In the genomic region with DNA sequence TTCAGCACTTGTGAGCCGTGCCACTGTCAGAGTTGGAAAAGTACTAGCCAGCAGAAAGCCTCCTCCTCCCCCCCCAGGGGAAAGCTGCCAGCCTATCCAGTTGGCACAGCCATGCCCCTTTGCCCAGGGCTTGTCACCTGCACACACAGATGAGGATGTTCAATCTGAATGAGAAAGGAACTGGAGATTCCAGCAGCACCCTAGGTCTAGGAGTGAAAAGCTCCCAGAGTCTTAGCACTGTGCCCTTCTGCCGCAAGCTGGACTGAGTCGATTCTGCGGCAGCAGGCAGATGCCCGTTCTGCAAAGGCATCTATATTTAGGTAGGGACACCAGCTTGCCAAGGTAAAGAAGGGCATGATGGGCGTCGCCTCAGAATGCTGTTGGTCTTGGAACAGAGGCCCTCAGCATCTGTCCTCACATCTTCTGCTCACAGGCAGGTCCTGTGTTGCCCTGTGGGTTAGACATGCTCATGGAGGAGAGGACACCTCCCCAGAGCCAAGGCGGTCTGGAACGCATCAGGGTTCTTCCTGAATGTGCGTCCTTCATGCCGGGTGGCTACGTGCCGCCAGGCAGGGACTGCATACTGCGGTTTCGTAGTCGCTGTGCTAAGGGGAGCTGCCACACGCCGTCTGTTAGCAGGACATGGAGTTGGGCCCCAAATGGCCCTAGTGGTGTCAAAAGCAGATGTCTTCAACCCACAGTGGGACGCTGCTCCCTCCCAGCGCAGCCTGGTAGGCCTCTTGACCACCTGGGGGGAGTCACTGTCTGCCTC, we compare ENCODE assay signal across 18 cellular contexts.
DNase-seq lines count a peak whose midpoint lies in the region; ATAC-seq, FAIRE-seq and TF ChIP-seq lines count a peak whose summit lies in the region.
"Had no signal": no experiment of that assay in that cellular context is flagged by ENCODE, and none has a peak within 500 bp of the region (broad histone marks: within the 10 kb centered on the region; RNA-seq: fewer than 3 reads in every experiment).

No MANE protein-coding gene starts in this region.

- FAIRE-seq in keratinocyte (lab: Jason Lieb, UNC) (peak; percentile 23), RCC 7860 (lab: Jason Lieb, UNC) (no peak)
- FAIRE-seq: islet of Langerhans had no signal

- no peaks in the 10 kb centered on the region for H3K36me3 ChIP-seq in H7 (replicated peaks; ENCODE audit: control insufficient read depth, insufficient read depth, low read length)
- H3K36me3 ChIP-seq in keratinocyte (ENCODE audit: control insufficient read depth in 2 of 2, extremely low read depth in 1 of 2, insufficient read depth in 2 of 2, low read length in 2 of 2) = no peaks in the 10 kb centered on the region
- no peaks in the 10 kb centered on the region for H3K36me3 ChIP-seq in MM.1S (replicated peaks; ENCODE audit: insufficient read depth, low read length)
- H3K36me3 ChIP-seq: tibial nerve had no signal

- H4K20me1 ChIP-seq in keratinocyte (ENCODE audit: control insufficient read depth, extremely low read depth, insufficient read depth, low read length) (no peaks in the 10 kb centered on the region), MM.1S (ENCODE audit: insufficient read depth, low read length) (no peaks in the 10 kb centered on the region)

- no peak for TF ChIP-seq POLR2A in erythroblast (IDR thresholded peaks at IDR 0.05; ENCODE audit: low read length)

- H3K27me3 ChIP-seq in H7 (ENCODE audit: control insufficient read depth, insufficient read depth, low read length) (no peaks in the 10 kb centered on the region), keratinocyte (ENCODE audit: control insufficient read depth, extremely low read depth, insufficient read depth, low read length) (no peaks in the 10 kb centered on the region), MM.1S (replicated peaks; ENCODE audit: insufficient read depth, low read length) (no peaks in the 10 kb centered on the region)
- H3K27me3 ChIP-seq: tibial nerve had no signal

- dilution Hi-C loops in keratinocyte (cut with MboI; ENCODE audit: extremely low pct_ligation_motif_present, low sequenced_read_pairs) = no loop called here

- H3K4me2 ChIP-seq in keratinocyte (ENCODE audit: control insufficient read depth, extremely low read depth, insufficient read depth, low read depth, low read length) = no peak overlapping the region
- H3K4me2 ChIP-seq in MM.1S (ENCODE audit: low read depth, low read length) = no peak overlapping the region
- H3K4me2 ChIP-seq: KMS-11 had no signal

- H3K27ac ChIP-seq in angular gyrus (ENCODE audit: low read depth, low read length) = peak overlapping the region; percentile 14
- H3K27ac ChIP-seq in keratinocyte (ENCODE audit: control insufficient read depth, insufficient read depth, low read length) = no peak overlapping the region
- H3K27ac ChIP-seq in MM.1S (ENCODE audit: low read length) = no peak overlapping the region
- H3K27ac ChIP-seq: KMS-11 had no signal

- H3K4me3 ChIP-seq in H7 (ENCODE audit: insufficient read depth, low read depth, low read length) = no peak overlapping the region
- no peak overlapping the region for H3K4me3 ChIP-seq in keratinocyte (ENCODE audit: control insufficient read depth in 2 of 3, extremely low read depth in 1 of 3, insufficient read depth in 2 of 3, low read depth in 1 of 3, low read length in 3 of 3)
- H3K4me3 ChIP-seq in MM.1S (ENCODE audit: low read length) = no peak overlapping the region
- H3K4me3 ChIP-seq: tibial nerve had no signal

- H3K4me1 ChIP-seq in keratinocyte (ENCODE audit: control insufficient read depth, extremely low read depth, insufficient read depth, low read length) (peaks cover 21% of the 10 kb centered on the region), MM.1S (ENCODE audit: low read length) (no peaks in the 10 kb centered on the region)

- peak; percentile 18 for DNase-seq in H7
- DNase-seq in keratinocyte (ENCODE audit: low read depth, low spot score) = no peak
- peak; percentile 61 for DNase-seq in sciatic nerve (ENCODE audit: low spot score)
- no peak for DNase-seq in erythroblast (lab: John Stamatoyannopoulos, UW)
- DNase-seq in MM.1S = no peak
- no peak for DNase-seq in KBM-7
- no peak for DNase-seq in RCC 7860 (ENCODE audit: low spot score)
- DNase-seq: activated naive CD4-positive, alpha-beta T cell; CD8-positive, alpha-beta memory T cell; DND-41; NCI-H2029 treated with DMSO at 0.1 percent for 48 hours; NCI-H446; nephron progenitor cell; T-cell had no signal

- no peak overlapping the region for H2AFZ ChIP-seq in keratinocyte (ENCODE audit: control insufficient read depth, low read length)
- H2AFZ ChIP-seq in MM.1S (ENCODE audit: low read length) = no peak overlapping the region

- no peaks in the 10 kb centered on the region for H3K9me2 ChIP-seq in MM.1S (replicated peaks; ENCODE audit: insufficient read depth, low read length)

- intact Hi-C loops in sciatic nerve (cut with DNase I) = no loop called here

- H3K9me3 ChIP-seq in keratinocyte (ENCODE audit: control insufficient read depth, low read depth, low read length) (no peaks in the 10 kb centered on the region), MM.1S (replicated peaks; ENCODE audit: insufficient read depth, low read length) (no peaks in the 10 kb centered on the region)
- H3K9me3 ChIP-seq: tibial nerve had no signal

- TF ChIP-seq CTCF in keratinocyte (optimal IDR thresholded peaks at IDR 0.05 in 1 of 3, IDR thresholded peaks at IDR 0.05 in 1 of 3, conservative IDR thresholded peaks at IDR 0.05 in 1 of 3; ENCODE audit: extremely low read depth in 1 of 3, insufficient read depth in 2 of 3, low read length in 3 of 3) = no peak
- no peak for TF ChIP-seq CTCF in MM.1S (IDR thresholded peaks at IDR 0.05; ENCODE audit: low read length)

- H3K9ac ChIP-seq in keratinocyte (ENCODE audit: control insufficient read depth, extremely low read depth, insufficient read depth, low read length) = no peak overlapping the region
- no peak overlapping the region for H3K9ac ChIP-seq in MM.1S (ENCODE audit: low read length)
- H3K9ac ChIP-seq: KMS-11 had no signal

- H3K79me2 ChIP-seq in keratinocyte (ENCODE audit: control insufficient read depth, insufficient read depth, low read length) = no peaks in the 10 kb centered on the region
- no peaks in the 10 kb centered on the region for H3K79me2 ChIP-seq in MM.1S (ENCODE audit: low read length)

- in situ Hi-C loops in KBM-7 (cut with MboI; ENCODE audit: low pct_unique_long_range_greater_than_20kb, low sequenced_read_pairs) = no loop called here

- peak; percentile 36 for ATAC-seq in sciatic nerve
- ATAC-seq: T-cell had no signal

- H3K9me1 ChIP-seq in keratinocyte (ENCODE audit: control insufficient read depth, extremely low read depth, insufficient read depth, low read length) = no peaks in the 10 kb centered on the region

- no peaks in the 10 kb centered on the region for H3F3A ChIP-seq in MM.1S (ENCODE audit: insufficient read depth, low read length)

Comparison
In these comparisons a context has a peak if more than half of its experiments do, and no peak if none do; other contexts are left out.
1. DNase-seq: peak in H7 (single experiment) and sciatic nerve (single experiment); none in keratinocyte (single experiment), erythroblast (0 of 2), MM.1S (single experiment), KBM-7 (single experiment) and RCC 7860 (single experiment).